Comparison of ENCODE assay signal across 16 cellular contexts in genomic region chr10:11712761-11713160, GRCh38. TPM values are rescaled to one million over a fixed set of nuclear protein-coding genes. Genes with fewer than 3 reads are reported as not detected.
DNase-seq lines count a peak whose midpoint lies in the region; FAIRE-seq and TF ChIP-seq lines count a peak whose summit lies in the region.
"Had no signal": no experiment of that assay in that cellular context is flagged by ENCODE, and none has a peak within 500 bp of the region (broad histone marks: within the 10 kb centered on the region; RNA-seq: fewer than 3 reads in every experiment).

No MANE protein-coding gene starts in this region.

- H4K20me1 ChIP-seq in GM23248 (ENCODE audit: insufficient read depth) (no peaks in the 10 kb centered on the region), astrocyte (ENCODE audit: insufficient read depth, low read length) (no peaks in the 10 kb centered on the region)

- TF ChIP-seq EP300 in suprapubic skin (IDR thresholded peaks at IDR 0.05): no peak

- H3K9me2 ChIP-seq in GM23248 (ENCODE audit: insufficient read depth): no peaks in the 10 kb centered on the region

- H3K4me2 ChIP-seq in GM23248 (ENCODE audit: unreplicated experiment) (no peak overlapping the region), astrocyte (ENCODE audit: low read length) (peak overlapping the region; percentile 63)
- H3K4me2 ChIP-seq: KMS-11 had no signal

- intact Hi-C loops in kidney (cut with DNase I): no loop called here

- H3K27me3 ChIP-seq in GM23248 (replicated peaks; ENCODE audit: insufficient read depth) (peaks cover 5% of the 10 kb centered on the region; the same call in 1 of the 2 replicates), astrocyte (ENCODE audit: insufficient read depth, low read length) (no peaks in the 10 kb centered on the region), suprapubic skin (no peaks in the 10 kb centered on the region)
- H3K27me3 ChIP-seq: SJCRH30 had no signal

- H3K4me1 Mint-ChIP-seq in astrocyte (ENCODE audit: low read depth, unreplicated experiment): peaks cover 4% of the 10 kb centered on the region

- H3K9me3 ChIP-seq in GM23248 (ENCODE audit: low read depth) (no peaks in the 10 kb centered on the region), astrocyte (ENCODE audit: insufficient read depth, low read depth, low read length) (no peaks in the 10 kb centered on the region), suprapubic skin (no peaks in the 10 kb centered on the region), kidney (ENCODE audit: control insufficient read depth in 1 of 2, low read length in 2 of 2) (no peaks in the 10 kb centered on the region)
- H3K9me3 ChIP-seq: SJCRH30 had no signal

- DNase-seq in GM23248 (peak; percentile 30), astrocyte (ENCODE audit: low read depth) (peak; percentile 42), fibroblast of pulmonary artery (ENCODE audit: low read depth) (peak; percentile 46), suprapubic skin (ENCODE audit: low spot score in 2 of 2) (no peak), kidney (no peak), DMS153 treated with DMSO at 0.1 percent for 48 hours (lab: John Stamatoyannopoulos, UW; ENCODE audit: unreplicated experiment) (no peak)
- no peak for DNase-seq in activated CD8-positive, alpha-beta memory T cell treated with anti-CD3 and anti-CD28 coated beads for 24 hours
- DNase-seq: NCI-H1417 treated with DMSO at 0.1 percent for 48 hours, NCI-H1930, NCI-H345, NCI-H524 treated with DMSO at 0.1 percent for 48 hours, SJCRH30 had no signal

- no peaks in the 10 kb centered on the region for H3F3A ChIP-seq in GM23248 (ENCODE audit: insufficient read depth)

- peaks cover 11% of the 10 kb centered on the region for H3K9me3 Mint-ChIP-seq in astrocyte (ENCODE audit: unreplicated experiment)

- H3K36me3 Mint-ChIP-seq in astrocyte (ENCODE audit: low read depth, unreplicated experiment): no peaks in the 10 kb centered on the region

- H2AFZ ChIP-seq in GM23248: no peak overlapping the region
- H2AFZ ChIP-seq in astrocyte (ENCODE audit: low read depth, low read length): peak overlapping the region; percentile 11

- H3K4me1 ChIP-seq in GM23248 (ENCODE audit: insufficient read depth) (no peaks in the 10 kb centered on the region), astrocyte (ENCODE audit: insufficient read depth, low read length) (peaks cover 16% of the 10 kb centered on the region), suprapubic skin (no peaks in the 10 kb centered on the region), kidney (ENCODE audit: control insufficient read depth in 1 of 2, insufficient read depth in 1 of 2, low read depth in 1 of 2, low read length in 2 of 2) (peaks cover 2 to 3% of the 10 kb centered on the region in 2 donors)
- H3K4me1 ChIP-seq: SJCRH30 had no signal

- H3K27me3 Mint-ChIP-seq in astrocyte (ENCODE audit: low read depth, unreplicated experiment): peaks cover 15% of the 10 kb centered on the region

- no peak overlapping the region for H3K9ac ChIP-seq in GM23248
- peak overlapping the region; percentile 68 for H3K9ac ChIP-seq in astrocyte (ENCODE audit: low read length)
- no peak overlapping the region for H3K9ac ChIP-seq in kidney (ENCODE audit: low read length in 2 of 2)
- H3K9ac ChIP-seq: KMS-11 had no signal

- no peak overlapping the region for H3K4me3 Mint-ChIP-seq in astrocyte (ENCODE audit: unreplicated experiment)

- H3K27ac Mint-ChIP-seq in astrocyte (ENCODE audit: unreplicated experiment): no peak overlapping the region

- no peaks in the 10 kb centered on the region for H3K36me3 ChIP-seq in GM23248 (ENCODE audit: low read depth)
- no peaks in the 10 kb centered on the region for H3K36me3 ChIP-seq in astrocyte (ENCODE audit: insufficient read depth, low read length)
- H3K36me3 ChIP-seq in suprapubic skin: no peaks in the 10 kb centered on the region
- no peaks in the 10 kb centered on the region for H3K36me3 ChIP-seq in kidney (ENCODE audit: control insufficient read depth in 1 of 2, insufficient read depth in 2 of 2, low read length in 2 of 2)
- H3K36me3 ChIP-seq: SJCRH30 had no signal

- 20 to 29% methylated on average over 7 of the region's 7 CpGs for WGBS in GM23248 (ENCODE audit: low coverage in 1 of 2, low lambda C conversion rate in 2 of 2, missing lambda C conversion rate in 2 of 2), 2 experiments
- 58% methylated on average over 7 of the region's 7 CpGs for WGBS in suprapubic skin

- TF ChIP-seq CTCF in astrocyte (IDR thresholded peaks at IDR 0.05; ENCODE audit: insufficient read depth, low read depth, low read length) (no peak), fibroblast of pulmonary artery (IDR thresholded peaks at IDR 0.05; ENCODE audit: low read length, missing control alignments) (no peak), suprapubic skin (IDR thresholded peaks at IDR 0.05) (no peak), kidney (IDR thresholded peaks at IDR 0.05; ENCODE audit: borderline replicate concordance, extremely low read depth, insufficient read depth) (no peak)

- no peak for TF ChIP-seq POLR2A in suprapubic skin (IDR thresholded peaks at IDR 0.05)

- in situ Hi-C loops in GM23248 (cut with MboI): no loop called here

- no peaks in the 10 kb centered on the region for H3K79me2 ChIP-seq in GM23248 (ENCODE audit: insufficient read depth)
- no peaks in the 10 kb centered on the region for H3K79me2 ChIP-seq in astrocyte (ENCODE audit: insufficient read depth, low read length)

- H3K4me3 ChIP-seq in GM23248: no peak overlapping the region
- H3K4me3 ChIP-seq in astrocyte (ENCODE audit: insufficient read depth, low read depth, low read length): no peak overlapping the region
- no peak overlapping the region for H3K4me3 ChIP-seq in fibroblast of pulmonary artery (replicated peaks; ENCODE audit: low read depth, low read length)
- no peak overlapping the region for H3K4me3 ChIP-seq in suprapubic skin
- H3K4me3 ChIP-seq in kidney (ENCODE audit: low read length in 2 of 2): no peak overlapping the region
- H3K4me3 ChIP-seq: SJCRH30 had no signal

- H3K27ac ChIP-seq in GM23248: no peak overlapping the region
- H3K27ac ChIP-seq in astrocyte (ENCODE audit: low read depth, low read length): peak overlapping the region; percentile 59
- peak overlapping the region; percentile 10 for H3K27ac ChIP-seq in suprapubic skin
- no peak overlapping the region for H3K27ac ChIP-seq in kidney (ENCODE audit: low read depth in 2 of 2, low read length in 2 of 2)
- H3K27ac ChIP-seq: C4-2B, KMS-11, SJCRH30 had no signal

- FAIRE-seq in astrocyte (lab: Jason Lieb, UNC) (no peak), kidney (lab: Jason Lieb, UNC) (no peak)
- FAIRE-seq: HepG2 had no signal

RNA-seq across cellular contexts. Expression of gene ECHDC3, which starts 29.4 kb away (rescaled TPM):
- 0.63 and 0.97 TPM in 2 replicates for total RNA-seq in GM23248 (2014; rRNA removed; shearing (Covaris generic))
- polyA plus RNA-seq in GM23248 (2016; fragmentation: Nextera tagmentation; extraction: Ambion mirVana) (1.8 and 2.3 TPM in 2 replicates), kidney (ENCODE audit: insufficient read depth, low read depth, low replicate concordance) (132 TPM)
- total RNA-seq in astrocyte (1.9 and 2.1 TPM in 2 replicates), suprapubic skin (10 to 100 TPM; 47.5 to 92.8 (median 76.6) TPM), kidney (32.4 TPM)
- total RNA-seq: HepG2, M059J, SJCRH30 had no signal
- polyA plus RNA-seq: HepG2 had no signal

Comparison
In these comparisons a context has a peak if more than half of its experiments do, and no peak if none do; other contexts are left out.
1. DNase-seq: peak in GM23248 (single experiment), astrocyte (single experiment) and fibroblast of pulmonary artery (single experiment); none in suprapubic skin (0 of 2), kidney (single experiment), DMS153 treated with DMSO at 0.1 percent for 48 hours (single experiment) and activated CD8-positive, alpha-beta memory T cell treated with anti-CD3 and anti-CD28 coated beads for 24 hours (single experiment).
2. H3K27ac ChIP-seq: peak in astrocyte (single experiment) and suprapubic skin (single experiment); none in GM23248 (single experiment) and kidney (0 of 2).
3. RNA of gene ECHDC3, which starts 29.4 kb away (total RNA-seq): 47.5 to 92.8 TPM in suprapubic skin and 32.4 TPM in kidney (single experiment); 1.9 to 2.1 TPM in astrocyte and 0.63 to 0.97 TPM in GM23248; every median in the first group is over 10 times any median in the second.